In genomic region chr6:30480536-30481156, GRCh38 we compare ENCODE assay signal across 10 cellular contexts. TPM values are rescaled to one million over a fixed set of nuclear protein-coding genes. Genes with fewer than 3 reads are reported as not detected.
DNase-seq lines count a peak whose midpoint lies in the region; ATAC-seq and TF ChIP-seq lines count a peak whose summit lies in the region.
"Had no signal": no experiment of that assay in that cellular context is flagged by ENCODE, and none has a peak within 500 bp of the region (broad histone marks: within the 10 kb centered on the region; RNA-seq: fewer than 3 reads in every experiment).

No MANE protein-coding gene starts in this region.

- DNase-seq in DMS53 (lab: John Stamatoyannopoulos, UW) (peak; percentile 27), DMS53 treated with DMSO at 0.1 percent for 48 hours (lab: John Stamatoyannopoulos, UW; ENCODE audit: unreplicated experiment) (no peak), PC-3 (peak; percentile 35), activated gamma-delta T cell (lab: John Stamatoyannopoulos, UW) (peak; percentile 53), nephron progenitor cell (no peak), HK-2 (ENCODE audit: unreplicated experiment) (no peak), left ventricle myocardium superior (no peak), NCI-H748 (lab: John Stamatoyannopoulos, UW; ENCODE audit: unreplicated experiment) (no peak)
- DNase-seq: cerebellar nuclear complex, NCI-H1417 treated with DMSO at 0.1 percent for 48 hours had no signal

- peaks cover 17% of the 10 kb centered on the region for H3K4me1 ChIP-seq in PC-3 (ENCODE audit: insufficient read depth, low read length)

- intact Hi-C loops in PC-3 (cut with micrococcal nuclease) (loop anchor here (5.0 to 10.0 kb wide), 2 partner anchors 192 to 244 kb away; partner anchors contain the start of genes DHX16 and TUBB), left ventricle myocardium superior (cut with micrococcal nuclease) (loop anchor here (5.0 to 10.0 kb wide), 2 partner anchors 62 to 344 kb away; no protein-coding TSS in a partner anchor)

- H4K20me1 ChIP-seq in PC-3 (ENCODE audit: low read length) = no peaks in the 10 kb centered on the region

- no TSS peak for BruUV-seq in PC-3 (replicated peaks; lab: Mats Ljungman, UMichigan)

- no peaks in the 10 kb centered on the region for H3K79me2 ChIP-seq in PC-3 (ENCODE audit: low read length)

- peak overlapping the region; percentile 64 for H3K4me3 ChIP-seq in PC-3 (ENCODE audit: low read length)

- H3K4me2 ChIP-seq in PC-3 (ENCODE audit: low read length) = peak overlapping the region; percentile 97

- H3K27me3 ChIP-seq in PC-3 (ENCODE audit: low read length) = peaks cover 36% of the 10 kb centered on the region

- H3K27ac Mint-ChIP-seq in nephron progenitor cell = no peak overlapping the region

- POLR2A ChIA-PET in PC-3 (lab: Charles Lee; ENCODE audit: unreplicated experiment) = no interaction called here

- no peaks in the 10 kb centered on the region for H3K36me3 Mint-ChIP-seq in nephron progenitor cell (ENCODE audit: low read depth)

- H3K4me3 Mint-ChIP-seq in nephron progenitor cell = peak overlapping the region; percentile 4

- H3K9me3 ChIP-seq in PC-3 (ENCODE audit: low read length) = no peaks in the 10 kb centered on the region

- no peaks in the 10 kb centered on the region for H3K36me3 ChIP-seq in PC-3 (ENCODE audit: low read depth, low read length)

- H3K9me2 ChIP-seq in PC-3 (replicated peaks; ENCODE audit: low read length) = no peaks in the 10 kb centered on the region

- TF ChIP-seq CTCF in PC-3 (conservative IDR thresholded peaks at IDR 0.05; ENCODE audit: low read depth, low read length) (no peak), nephron progenitor cell (IDR thresholded peaks at IDR 0.05) (no peak)

- H2AFZ ChIP-seq in PC-3 (ENCODE audit: low read length) = peak overlapping the region; percentile 72

- peaks cover 22% of the 10 kb centered on the region for H3K9me3 Mint-ChIP-seq in nephron progenitor cell

- ATAC-seq in PC-3 = peak; percentile 26
- ATAC-seq in left ventricle myocardium superior = no peak

- H3K27ac ChIP-seq in PC-3 (ENCODE audit: low read length) = no peak overlapping the region

- no peaks in the 10 kb centered on the region for H3K4me1 Mint-ChIP-seq in nephron progenitor cell

- peaks cover 50% of the 10 kb centered on the region for H3K27me3 Mint-ChIP-seq in nephron progenitor cell (ENCODE audit: low read depth, poor library complexity)

- CTCF ChIA-PET in PC-3 (lab: Charles Lee) = interaction anchor here (0.6 kb wide), 1 partner anchor 61 kb away, joined by 5 read pairs; no protein-coding TSS in a partner anchor

- H3F3A ChIP-seq in PC-3 (ENCODE audit: low read length, unreplicated experiment) = no peaks in the 10 kb centered on the region

- H3K9ac ChIP-seq in PC-3 (ENCODE audit: low read length) = no peak overlapping the region

RNA-seq across cellular contexts. Expression of gene HLA-E, which starts 8.7 kb away (rescaled TPM):
- total RNA-seq in PC-3 (2014; rRNA removed) (131 and 161 TPM in 2 replicates), left ventricle myocardium superior (155 TPM)

Comparison
In these comparisons a context has a peak if more than half of its experiments do, and no peak if none do; other contexts are left out.
1. DNase-seq: peak in DMS53 (single experiment), PC-3 (single experiment) and activated gamma-delta T cell (single experiment); none in DMS53 treated with DMSO at 0.1 percent for 48 hours (single experiment), nephron progenitor cell (single experiment), HK-2 (single experiment), left ventricle myocardium superior (single experiment) and NCI-H748 (single experiment).